20 cellular contexts compared by ENCODE assay signal in the genomic region with DNA sequence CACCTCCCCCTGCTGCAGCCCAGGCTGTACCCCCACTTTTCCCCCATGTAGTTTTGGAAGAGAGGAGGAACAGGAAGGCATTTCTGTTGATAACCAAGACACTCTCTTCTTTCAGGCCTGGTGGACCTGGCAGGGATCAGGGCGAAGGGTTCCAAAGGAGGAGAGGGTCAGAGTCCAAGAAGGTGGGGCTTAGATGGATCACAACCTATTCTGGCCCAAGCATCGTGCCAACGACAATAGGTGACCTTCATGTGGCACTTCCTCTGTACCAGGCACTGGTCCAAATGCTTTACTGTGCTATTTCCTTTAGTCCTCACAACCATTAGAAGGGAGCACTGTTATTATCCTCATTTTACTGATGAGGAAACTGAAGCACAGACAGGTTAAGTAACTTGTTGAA.
DNase-seq lines count a peak whose midpoint lies in the region; ATAC-seq, FAIRE-seq and TF ChIP-seq lines count a peak whose summit lies in the region.
"Had no signal": no experiment of that assay in that cellular context is flagged by ENCODE, and none has a peak within 500 bp of the region (broad histone marks: within the 10 kb centered on the region; RNA-seq: fewer than 3 reads in every experiment).

No MANE protein-coding gene starts in this region.

- peak overlapping the region; percentile 36; the same call in 1 of the 2 replicates for H3K27ac ChIP-seq in C4-2B
- H3K27ac ChIP-seq in upper lobe of right lung = no peak overlapping the region

- H3K9me3 ChIP-seq in upper lobe of right lung = no peaks in the 10 kb centered on the region
- H3K9me3 ChIP-seq: BLaER1 treated with 17β-estradiol and CSF1 and Interleukin-3, amounts not matched to agents 10 nM and 100 nM; Caco-2 had no signal

- TF ChIP-seq CTCF in C4-2B (conservative IDR thresholded peaks at IDR 0.05) (no peak), bronchial epithelial cell (IDR thresholded peaks at IDR 0.05; ENCODE audit: insufficient read depth, low read length, severe bottlenecking) (no peak), upper lobe of right lung (IDR thresholded peaks at IDR 0.05) (no peak)

- H3K4me1 ChIP-seq in upper lobe of right lung = no peaks in the 10 kb centered on the region
- H3K4me1 ChIP-seq: Caco-2 had no signal

- no peak for ATAC-seq in upper lobe of right lung
- ATAC-seq in HG02970 (IDR thresholded peaks at IDR 0.05; ENCODE audit: low FRiP score, unreplicated experiment) = no peak
- ATAC-seq: GM23338, HCT116 had no signal

- DNase-seq in NCI-H2029 (lab: John Stamatoyannopoulos, UW) = peak; percentile 28
- no peak for DNase-seq in bronchial epithelial cell (ENCODE audit: low read depth)
- DNase-seq in posterior vena cava (ENCODE audit: low spot score) = peak; percentile 25
- DNase-seq in upper lobe of right lung = no peak
- no peak for DNase-seq in stimulated activated CD4-positive, alpha-beta T cell treated with anti-CD3 and anti-CD28 coated beads, Interleukin-4, amount 100 ng/mL, for 4 hours
- DNase-seq: Caco-2; CD4-positive, CD25-positive, alpha-beta regulatory T cell; H7; HFFc6; IMR-90 had no signal

- H3K4me3 ChIP-seq in bronchial epithelial cell (ENCODE audit: low read depth, low read length) (no peak overlapping the region), upper lobe of right lung (no peak overlapping the region)
- H3K4me3 ChIP-seq: BLaER1 treated with 17β-estradiol and CSF1 and Interleukin-3, amounts not matched to agents 10 nM and 100 nM; GM23338 had no signal

- no peaks in the 10 kb centered on the region for H3K27me3 ChIP-seq in bronchial epithelial cell (ENCODE audit: control insufficient read depth, insufficient read depth, low read length)
- peaks cover 24% of the 10 kb centered on the region for H3K27me3 ChIP-seq in upper lobe of right lung
- H3K27me3 ChIP-seq: BLaER1 treated with 17β-estradiol and CSF1 and Interleukin-3, amounts not matched to agents 10 nM and 100 nM had no signal

- FAIRE-seq in bronchial epithelial cell (lab: Jason Lieb, UNC) = peak; percentile 87
- FAIRE-seq: D721Med, G401.6, GM12891, GM19239, HTR-8/SVneo had no signal

- H3K36me3 ChIP-seq in bronchial epithelial cell (ENCODE audit: control insufficient read depth, insufficient read depth, low read length) = no peaks in the 10 kb centered on the region
- H3K36me3 ChIP-seq in upper lobe of right lung = no peaks in the 10 kb centered on the region
- H3K36me3 ChIP-seq: BLaER1 treated with 17β-estradiol and CSF1 and Interleukin-3, amounts not matched to agents 10 nM and 100 nM had no signal

- intact Hi-C loops in posterior vena cava (cut with DNase I) = no loop called here
- intact Hi-C loops in upper lobe of right lung (cut with DNase I) = no loop called here

Comparison
In these comparisons a context has a peak if more than half of its experiments do, and no peak if none do; other contexts are left out.
1. DNase-seq: peak in NCI-H2029 (single experiment) and posterior vena cava (single experiment); none in bronchial epithelial cell (single experiment), upper lobe of right lung (single experiment) and stimulated activated CD4-positive, alpha-beta T cell treated with anti-CD3 and anti-CD28 coated beads, Interleukin-4, amount 100 ng/mL, for 4 hours (0 of 2).